29 cellular contexts compared by ENCODE assay signal in genomic region chr4:108486046-108486445, GRCh38.
"Had no signal": no experiment of that assay in that cellular context is flagged by ENCODE, and none has a peak within 500 bp of the region (broad histone marks: within the 10 kb centered on the region; RNA-seq: fewer than 3 reads in every experiment).

No MANE protein-coding gene starts in this region.

- H3K27me3 ChIP-seq: brain microvascular endothelial cell, esophagus muscularis mucosa, gastrocnemius medialis had no signal

- H3K27ac ChIP-seq: brain microvascular endothelial cell, coronary artery, esophagus muscularis mucosa, foreskin keratinocyte, gastrocnemius medialis, WERI-Rb-1 had no signal

- H3K9me3 ChIP-seq: esophagus muscularis mucosa, gastrocnemius medialis had no signal

- H3K36me3 ChIP-seq: brain microvascular endothelial cell, esophagus muscularis mucosa, gastrocnemius medialis, WERI-Rb-1 had no signal

- H3K4me1 ChIP-seq: esophagus muscularis mucosa, foreskin keratinocyte, gastrocnemius medialis had no signal

- H3K4me3 ChIP-seq: coronary artery, esophagus muscularis mucosa, gastrocnemius medialis had no signal

- ATAC-seq: activated CD4-positive, CD25-positive, alpha-beta regulatory T cell treated with anti-CD3 and anti-CD28 coated beads, Interleukin-2, amount 50 U/mL, for 24 hours; activated CD8-positive, alpha-beta T cell treated with anti-CD3 and anti-CD28 coated beads for 36 hours; activated T-cell treated with anti-CD3 and anti-CD28 coated beads, Interleukin-2, amount 50 U/mL, for 4 hours; activated T-helper 17 cell treated with anti-CD3 and anti-CD28 coated beads, Interleukin-2, amount 50 U/mL, for 72 hours; effector memory CD8-positive, alpha-beta T cell; foreskin keratinocyte; gastrocnemius medialis; T-helper 17 cell had no signal

- DNase-seq: activated B cell treated with CpG ODN at 0.5 μM for 24 hours; activated CD4-positive, alpha-beta T cell treated with anti-CD3 and anti-CD28 coated beads for 48 hours; activated CD4-positive, alpha-beta T cell treated with anti-CD3 and anti-CD28 coated beads, Interleukin-2, amount 50 U/mL, for 1 hour; activated CD4-positive, alpha-beta T cell treated with anti-CD3 and anti-CD28 coated beads, Interleukin-2, amount 50 U/mL, for 48 hours; activated CD8-positive, alpha-beta memory T cell treated with anti-CD3 and anti-CD28 coated beads for 24 hours; activated CD8-positive, alpha-beta T cell treated with anti-CD3 and anti-CD28 coated beads for 36 hours; activated effector memory CD4-positive, alpha-beta T cell treated with Interleukin-2 at 50 U/mL for 16 hours; activated gamma-delta T cell treated with Interleukin-2 at 50 U/mL for 16 hours; activated naive CD4-positive, alpha-beta T cell treated with anti-CD3 and anti-CD28 coated beads, Interleukin-2, amount 50 U/mL, for 16 hours; activated naive CD4-positive, alpha-beta T cell treated with Interleukin-2 at 50 U/mL for 16 hours; activated naive CD8-positive, alpha-beta T cell treated with anti-CD3 and anti-CD28 coated beads for 36 hours; activated T-cell treated with anti-CD3 and anti-CD28 coated beads, Interleukin-2, amount 50 U/mL, for 4 hours; amniotic stem cell; anterior cingulate cortex; brain microvascular endothelial cell; dermis blood vessel endothelial cell; effector CD4-positive, alpha-beta T cell; effector memory CD8-positive, alpha-beta T cell; erythroblast; foreskin keratinocyte; gastrocnemius medialis; hippocampal formation; T-helper 17 cell; T1000; WERI-Rb-1 had no signal
